Comparison of ENCODE assay signal across 9 cellular contexts in genomic region chr4:189202182-189202868, GRCh38.
DNase-seq lines count a peak whose midpoint lies in the region; ATAC-seq and TF ChIP-seq lines count a peak whose summit lies in the region.
"Had no signal": no experiment of that assay in that cellular context is flagged by ENCODE, and none has a peak within 500 bp of the region (broad histone marks: within the 10 kb centered on the region; RNA-seq: fewer than 3 reads in every experiment).

No MANE protein-coding gene starts in this region.

- TF ChIP-seq CTCF in HFF-Myc (IDR thresholded peaks at IDR 0.05; ENCODE audit: low read depth, low read length, missing control alignments) = peak; percentile 86

- H3K4me3 ChIP-seq in HFF-Myc (replicated peaks; ENCODE audit: low read depth, low read length) = no peak overlapping the region; the same call in 1 of the 2 replicates

- peak; percentile 43 for DNase-seq in NCI-H510A treated with DMSO at 0.1 percent for 48 hours (lab: John Stamatoyannopoulos, UW)
- DNase-seq in NCI-H510A (lab: John Stamatoyannopoulos, UW) = no peak
- peak; percentile 29 for DNase-seq in HFF-Myc (ENCODE audit: extremely low read depth, low read depth)
- peak; percentile 28 for DNase-seq in NCI-H2081 treated with DMSO at 0.1 percent for 48 hours (lab: John Stamatoyannopoulos, UW)
- peak; percentile 23 to 38 for DNase-seq in activated T-cell treated with anti-CD3 and anti-CD28 coated beads, Interleukin-2, amount 50 U/mL, for 48 hours
- peak; percentile 85 for DNase-seq in Right ventricle myocardium superior
- peak in 8 of 10 donors; percentile 11 to 85 (median 42) for DNase-seq in posterior cingulate gyrus
- DNase-seq in 8988T = no peak

- intact Hi-C loops in Right ventricle myocardium superior (cut with DNase I) (no loop called here), posterior cingulate gyrus (cut with DNase I) (loop anchor here (5.0 kb wide), 1 partner anchor 1595 kb away; no protein-coding TSS in a partner anchor)

- peak; percentile 69 for ATAC-seq in Right ventricle myocardium superior (ENCODE audit: poor library complexity)
- ATAC-seq: CD8-positive, alpha-beta T cell had no signal

Comparison
In these comparisons a context has a peak if more than half of its experiments do, and no peak if none do; other contexts are left out.
1. DNase-seq: peak in NCI-H510A treated with DMSO at 0.1 percent for 48 hours (single experiment), HFF-Myc (single experiment), NCI-H2081 treated with DMSO at 0.1 percent for 48 hours (single experiment), activated T-cell treated with anti-CD3 and anti-CD28 coated beads, Interleukin-2, amount 50 U/mL, for 48 hours (2 of 2), Right ventricle myocardium superior (single experiment) and posterior cingulate gyrus (8 of 10); none in NCI-H510A (single experiment) and 8988T (single experiment).